ENCODE assay signal across 8 cellular contexts in genomic region chr7:24573008-24573553, GRCh38. TPM values are rescaled to one million over a fixed set of nuclear protein-coding genes. Genes with fewer than 3 reads are reported as not detected.
A peak's percentile ranks its signal among the peaks of the same experiment; 100 is the strongest.
DNase-seq lines count a peak whose midpoint lies in the region; ATAC-seq and TF ChIP-seq lines count a peak whose summit lies in the region.

TSS of gene PALS2 (plus strand) at chr7:24573452. CDS start at chr7:24623668, 50,216 bp downstream.

- intact Hi-C loops in head of caudate nucleus (cut with DNase I): no loop called here
- intact Hi-C loops in ovary (cut with DNase I): loop anchor here in 1 of 4 donors (10.0 kb wide), 1 partner anchor 82 kb away; no protein-coding TSS in a partner anchor
- intact Hi-C loops in thyroid gland (cut with DNase I): no loop called here

- DNase-seq in EL: peak; percentile 78
- DNase-seq in SK-N-SH: peak; percentile 95
- DNase-seq in activated naive CD4-positive, alpha-beta T cell treated with anti-CD3 and anti-CD28 coated beads, Interleukin-2, amount 50 U/mL, for 72 hours (ENCODE audit: low spot score in 2 of 2): peak; percentile 75 to 84
- DNase-seq in head of caudate nucleus: peak in 41 of 42 donors; percentile 17 to 85 (median 70)
- peak; percentile 82 to 87 (median 86) for DNase-seq in ovary
- DNase-seq in thyroid gland: peak; percentile 85

- no peaks in the 10 kb centered on the region for H3F3A ChIP-seq in SK-N-SH (replicated peaks; ENCODE audit: insufficient read depth)

- H3K27ac ChIP-seq in KOPT-K1 (ENCODE audit: low read depth, low read length, poor library complexity, severe bottlenecking): peak within 1 kb of the TSS; percentile 40
- H3K27ac ChIP-seq in SK-N-SH (ENCODE audit: low read depth in 2 of 2, low read length in 1 of 2): peak within 1 kb of the TSS; percentile 20 to 61; a peak in 3 of 4 replicates
- H3K27ac ChIP-seq in ovary: peak within 1 kb of the TSS; percentile 77 to 85
- H3K27ac ChIP-seq in thyroid gland: peak within 1 kb of the TSS; percentile 70 to 96 (median 90)

- CTCF ChIA-PET in SK-N-SH (lab: Yijun Ruan, JAX): interaction anchor here (0.8 to 10.0 kb wide), 12 partner anchors 9 to 526 kb away, joined by 3 to 141 read pairs (median 6); no protein-coding TSS in a partner anchor

- no peaks in the 10 kb centered on the region for H4K20me1 ChIP-seq in SK-N-SH (ENCODE audit: insufficient read depth)

- H2AFZ ChIP-seq in SK-N-SH (ENCODE audit: low read depth): peak within 1 kb of the TSS; percentile 94

- no peaks in the 10 kb centered on the region for H3K9me2 ChIP-seq in SK-N-SH

- H3K9me3 ChIP-seq in KOPT-K1 (ENCODE audit: insufficient read depth, low read length, poor library complexity, severe bottlenecking) (no peaks in the 10 kb centered on the region), SK-N-SH (no peaks in the 10 kb centered on the region), ovary (no peaks in the 10 kb centered on the region), thyroid gland (no peaks in the 10 kb centered on the region)

- no peak for TF ChIP-seq RAD21 in SK-N-SH (IDR thresholded peaks at IDR 0.05; ENCODE audit: low read length)

- H3K4me2 ChIP-seq in SK-N-SH: peak within 1 kb of the TSS; percentile 93

- H3K27ac Mint-ChIP-seq in activated naive CD4-positive, alpha-beta T cell treated with anti-CD3 and anti-CD28 coated beads, Interleukin-2, amount 50 U/mL, for 72 hours: peak within 1 kb of the TSS; percentile 81 to 90

- H3K36me3 ChIP-seq in KOPT-K1 (ENCODE audit: insufficient read depth, low read length) (no peaks in the 10 kb centered on the region), SK-N-SH (replicated peaks in 1 of 2; ENCODE audit: control insufficient read depth in 1 of 2, insufficient read depth in 2 of 2, low read length in 1 of 2) (no peaks in the 10 kb centered on the region), ovary (no peaks in the 10 kb centered on the region), thyroid gland (no peaks in the 10 kb centered on the region)

- WGBS in SK-N-SH (ENCODE audit: low lambda C conversion rate): 2% methylated on average over 36 of the region's 69 CpGs
- 0 to 1% (median 0%) methylated on average over 31 to 68 of the region's 69 CpGs for WGBS in ovary, 3 donors
- WGBS in thyroid gland, 2 donors: 0% methylated on average over 18 of the region's 69 CpGs

- TF ChIP-seq POLR2A in ovary (IDR thresholded peaks at IDR 0.05) (peak; percentile 26), thyroid gland (IDR thresholded peaks at IDR 0.05) (peak in 1 of 2 donors; percentile 86)

- H3K9ac ChIP-seq in SK-N-SH: peak within 1 kb of the TSS; percentile 68

- H3K4me3 ChIP-seq in SK-N-SH (ENCODE audit: low read depth in 2 of 2, low read length in 1 of 2) (peak within 1 kb of the TSS; percentile 93 to 98), ovary (peak within 1 kb of the TSS; percentile 68), thyroid gland (replicated peaks in 1 of 3) (peak within 1 kb of the TSS; percentile 53 to 85 (median 59))

- POLR2A ChIA-PET in SK-N-SH (lab: Yijun Ruan, JAX): interaction anchor here (0.9 kb wide), 1 partner anchor 289 kb away, joined by 3 read pairs; no protein-coding TSS in a partner anchor

- H3K9me3 Mint-ChIP-seq in activated naive CD4-positive, alpha-beta T cell treated with anti-CD3 and anti-CD28 coated beads, Interleukin-2, amount 50 U/mL, for 72 hours: no peaks in the 10 kb centered on the region

- ATAC-seq in GM21786 (IDR thresholded peaks at IDR 0.05; ENCODE audit: unreplicated experiment): peak; percentile 44
- peak; percentile 69 to 70 for ATAC-seq in activated naive CD4-positive, alpha-beta T cell treated with anti-CD3 and anti-CD28 coated beads, Interleukin-2, amount 50 U/mL, for 72 hours

- 0 out of 4 replicates have a peak, but pooled peaks of 1 of the 2 experiments have one; percentile 11 for TF ChIP-seq EP300 in SK-N-SH (IDR thresholded peaks at IDR 0.05; ENCODE audit: borderline replicate concordance in 1 of 2, low read depth in 1 of 2, low read length in 1 of 2)
- no peak for TF ChIP-seq EP300 in ovary (IDR thresholded peaks at IDR 0.05)

- TF ChIP-seq CTCF in SK-N-SH (IDR thresholded peaks at IDR 0.05) (no peak; the same call in 1 of the 2 replicates), ovary (IDR thresholded peaks at IDR 0.05) (no peak), thyroid gland (IDR thresholded peaks at IDR 0.05) (no peak)

- peaks cover 0 to 31% of the 10 kb centered on the region in 2 experiments; a peak in 2 of 4 replicates for H3K4me1 ChIP-seq in SK-N-SH (ENCODE audit: control insufficient read depth in 1 of 2, insufficient read depth in 2 of 2, low read depth in 1 of 2, low read length in 1 of 2)
- no peaks in the 10 kb centered on the region for H3K4me1 ChIP-seq in ovary (ENCODE audit: insufficient read depth)
- peaks cover 4 to 14% of the 10 kb centered on the region in 2 donors for H3K4me1 ChIP-seq in thyroid gland

- H3K27me3 ChIP-seq in SK-N-SH (ENCODE audit: insufficient read depth) (peaks cover 12% of the 10 kb centered on the region; the same call in 1 of the 2 replicates), ovary (no peaks in the 10 kb centered on the region), thyroid gland (no peaks in the 10 kb centered on the region)

- peaks cover 24% of the 10 kb centered on the region; the same call in 1 of the 2 replicates for H3K79me2 ChIP-seq in SK-N-SH (ENCODE audit: insufficient read depth)

- H3K36me3 Mint-ChIP-seq in activated naive CD4-positive, alpha-beta T cell treated with anti-CD3 and anti-CD28 coated beads, Interleukin-2, amount 50 U/mL, for 72 hours: peaks cover 5 to 6% of the 10 kb centered on the region in 2 donors

TF ChIP-seq in SK-N-SH, 30 proteins besides CTCF, POLR2A, EP300 and RAD21:
- TF ChIP-seq NRF1 (IDR thresholded peaks at IDR 0.05; ENCODE audit: low read depth, low read length): peak; percentile 81
- TF ChIP-seq GABPA (IDR thresholded peaks at IDR 0.05; ENCODE audit: low read depth): no peak
- no peak for TF ChIP-seq CHD2 (IDR thresholded peaks at IDR 0.05; ENCODE audit: low read length, partially characterized antibody)
- no peak for TF ChIP-seq RFX5 (IDR thresholded peaks at IDR 0.05; ENCODE audit: low read length)
- TF ChIP-seq TAF1 (IDR thresholded peaks at IDR 0.05; ENCODE audit: borderline replicate concordance, low read depth, low read length): peak; percentile 16; the same call in 1 of the 2 replicates
- TF ChIP-seq FOSL2 (IDR thresholded peaks at IDR 0.05; ENCODE audit: borderline replicate concordance, low read depth): no peak
- TF ChIP-seq YY1 (IDR thresholded peaks at IDR 0.05; ENCODE audit: low read depth): no peak
- TF ChIP-seq RCOR1 (IDR thresholded peaks at IDR 0.05; ENCODE audit: low read length): no peak
- no peak for TF ChIP-seq RXRA (IDR thresholded peaks at IDR 0.05; ENCODE audit: borderline replicate concordance, low read depth)
- no peak for TF ChIP-seq USF1 (IDR thresholded peaks at IDR 0.05; ENCODE audit: borderline replicate concordance, low read depth)
- TF ChIP-seq POLR2AphosphoS5 (IDR thresholded peaks at IDR 0.05; ENCODE audit: low read depth, low read length): no peak
- 0 out of 2 replicates have a peak, but pooled peaks have one; percentile 15 for TF ChIP-seq MXI1 (IDR thresholded peaks at IDR 0.05; ENCODE audit: low read depth, low read length)

RNA-seq across cellular contexts. Expression of gene PALS2, which starts in this region (rescaled TPM):
- polyA plus RNA-seq in SK-N-SH (2012; rRNA removed): 6.1 and 6.9 TPM in 2 replicates
- 10.0 and 14.8 TPM in 2 replicates for polyA plus RNA-seq in SK-N-SH (2012; cell fraction: cytosol; rRNA removed)
- 3.6 and 6.9 TPM in 2 replicates for polyA plus RNA-seq in SK-N-SH (2012; cell fraction: nucleus; rRNA removed)
- total RNA-seq in activated naive CD4-positive, alpha-beta T cell treated with anti-CD3 and anti-CD28 coated beads, Interleukin-2, amount 50 U/mL, for 72 hours: 10 to 100 TPM; 23.2 to 25.7 TPM
- 100 to 1,000 TPM in 3 of 7 donors, 10 to 100 TPM in 4; 42.5 to 271 (median 95.5) TPM for total RNA-seq in ovary
- polyA plus RNA-seq in ovary: 1 to 10 TPM; 4.9 to 10.0 TPM
- total RNA-seq in thyroid gland: 10 to 100 TPM; 28.1 to 72.2 (median 38.4) TPM

Comparison
In these comparisons a context has a peak if more than half of its experiments do, and no peak if none do; other contexts are left out.
1. Peak in every context shown above with its lines: DNase-seq, ATAC-seq, H3K4me3 ChIP-seq and H3K27ac ChIP-seq.
2. H3K27ac ChIP-seq: peak in every context shown above with its lines; median percentile 90 in thyroid gland; 81 in ovary; 40 in SK-N-SH; 40 in KOPT-K1.